Comparison of ENCODE assay signal across 1 cellular context in genomic region chr6:16690244-16691142, GRCh38.
A peak's percentile ranks its signal among the peaks of the same experiment; 100 is the strongest.
TF ChIP-seq lines count a peak whose summit lies in the region.

No MANE protein-coding gene starts in this region.

TF ChIP-seq in HepG2, 621 proteins besides CTCF, POLR2A, EP300 and RAD21 (continued from another document):
- 0 out of 2 replicates have a peak, but pooled peaks have one; percentile 34 for TF ChIP-seq NFIC (IDR thresholded peaks at IDR 0.05; ENCODE audit: low read length)
- TF ChIP-seq GFI1 (CRISPR knock-in tag; IDR thresholded peaks at IDR 0.05; ENCODE audit: borderline replicate concordance) = 0 out of 2 replicates have a peak, but pooled peaks have one; percentile 18
- peak; percentile 96 for TF ChIP-seq CEBPG (CRISPR knock-in tag; IDR thresholded peaks at IDR 0.05)
- peak; percentile 70 for TF ChIP-seq HMG20A (CRISPR knock-in tag; IDR thresholded peaks at IDR 0.05; ENCODE audit: borderline replicate concordance)
- TF ChIP-seq ZNF644 (CRISPR knock-in tag; IDR thresholded peaks at IDR 0.05; ENCODE audit: low read depth) = peak; percentile 72
- TF ChIP-seq FOSL2 (CRISPR knock-in tag; IDR thresholded peaks at IDR 0.05) = peak; percentile 93
